In the genomic region with DNA sequence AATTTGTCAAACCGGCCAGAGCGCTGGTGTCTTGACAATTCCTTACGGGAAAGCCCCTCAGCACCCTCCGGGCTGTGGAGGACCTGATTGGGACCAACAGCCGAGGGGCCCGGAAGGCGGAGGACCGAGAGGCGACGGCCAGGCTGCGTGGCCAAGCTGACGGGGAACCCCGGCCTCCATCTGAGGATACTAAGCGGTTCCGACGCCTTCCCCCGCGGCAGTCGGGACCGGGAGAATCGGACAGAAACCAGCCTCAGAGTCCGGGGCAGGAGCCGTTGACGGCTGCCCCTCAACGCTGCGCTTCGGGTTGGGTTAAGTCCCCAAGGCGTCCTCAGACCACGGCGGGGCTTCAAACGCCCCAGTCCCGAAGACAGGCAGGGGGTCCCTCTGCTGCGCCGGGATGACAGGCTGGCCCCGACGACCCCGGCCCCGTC, we compare ENCODE assay signal across 9 cellular contexts. TPM values are rescaled to one million over a fixed set of nuclear protein-coding genes. Genes with fewer than 3 reads are reported as not detected.
DNase-seq lines count a peak whose midpoint lies in the region; ATAC-seq and TF ChIP-seq lines count a peak whose summit lies in the region.
"Had no signal": no experiment of that assay in that cellular context is flagged by ENCODE, and none has a peak within 500 bp of the region (broad histone marks: within the 10 kb centered on the region; RNA-seq: fewer than 3 reads in every experiment).

No MANE protein-coding gene starts in this region.

- H3K4me2 ChIP-seq in GM23338, result peak overlapping the region; percentile 85

- H3K36me3 ChIP-seq in GM23338 (ENCODE audit: insufficient read depth), result no peaks in the 10 kb centered on the region
- no peaks in the 10 kb centered on the region for H3K36me3 ChIP-seq in iPS-15b (ENCODE audit: control insufficient read depth, insufficient read depth, low read length)

- peaks cover 17% of the 10 kb centered on the region for H3K4me1 Mint-ChIP-seq in GM23338
- peaks cover 3% of the 10 kb centered on the region for H3K4me1 Mint-ChIP-seq in activated naive CD8-positive, alpha-beta T cell treated with anti-CD3 and anti-CD28 coated beads, Interleukin-2, amount 10 ng/mL, durations not matched to agents 7 days and 5 days

- no peaks in the 10 kb centered on the region for H3K4me1 ChIP-seq in GM23338 (ENCODE audit: insufficient read depth)
- H3K4me1 ChIP-seq in iPS-15b (ENCODE audit: control insufficient read depth, insufficient read depth, low read length), result peaks cover 5% of the 10 kb centered on the region

- intact Hi-C loops in sciatic nerve (cut with DNase I), result no loop called here

- H3K4me3 Mint-ChIP-seq in GM23338, result peak overlapping the region; percentile 58
- H3K4me3 Mint-ChIP-seq in activated naive CD8-positive, alpha-beta T cell treated with anti-CD3 and anti-CD28 coated beads, Interleukin-2, amount 10 ng/mL, durations not matched to agents 7 days and 5 days, result no peak overlapping the region

- peaks cover 16% of the 10 kb centered on the region for H4K20me1 ChIP-seq in GM23338 (replicated peaks; ENCODE audit: insufficient read depth)

- H3K36me3 Mint-ChIP-seq in GM23338 (ENCODE audit: low read depth), result no peaks in the 10 kb centered on the region; the same call in 2 of the 3 replicates
- H3K36me3 Mint-ChIP-seq in activated naive CD8-positive, alpha-beta T cell treated with anti-CD3 and anti-CD28 coated beads, Interleukin-2, amount 10 ng/mL, durations not matched to agents 7 days and 5 days, result no peaks in the 10 kb centered on the region

- H3K9me3 ChIP-seq in iPS-15b (ENCODE audit: control insufficient read depth, insufficient read depth, low read length), result no peaks in the 10 kb centered on the region

- ATAC-seq in GM23338, result peak; percentile 37
- no peak for ATAC-seq in activated naive CD8-positive, alpha-beta T cell treated with anti-CD3 and anti-CD28 coated beads, Interleukin-2, amount 10 ng/mL, durations not matched to agents 7 days and 5 days (ENCODE audit: low read depth)
- no peak for ATAC-seq in sciatic nerve
- ATAC-seq in GM21515 (IDR thresholded peaks at IDR 0.05; ENCODE audit: unreplicated experiment), result no peak
- no peak for ATAC-seq in GM21619 (IDR thresholded peaks at IDR 0.05; ENCODE audit: unreplicated experiment)

- peak overlapping the region; percentile 88 for H2AFZ ChIP-seq in GM23338

- POLR2A ChIA-PET in activated naive CD8-positive, alpha-beta T cell treated with anti-CD3 and anti-CD28 coated beads, Interleukin-2, amount 10 ng/mL, durations not matched to agents 7 days and 5 days (lab: Charles Lee), result no interaction called here

- H3K79me2 ChIP-seq in GM23338 (replicated peaks; ENCODE audit: insufficient read depth), result no peaks in the 10 kb centered on the region

- H3K27ac Mint-ChIP-seq in GM23338, result no peak overlapping the region
- H3K27ac Mint-ChIP-seq in activated naive CD8-positive, alpha-beta T cell treated with anti-CD3 and anti-CD28 coated beads, Interleukin-2, amount 10 ng/mL, durations not matched to agents 7 days and 5 days, result no peak overlapping the region

- peaks cover 64% of the 10 kb centered on the region for H3K27me3 Mint-ChIP-seq in GM23338 (ENCODE audit: insufficient read depth, low read depth, poor library complexity)
- peaks cover 78% of the 10 kb centered on the region for H3K27me3 Mint-ChIP-seq in activated naive CD8-positive, alpha-beta T cell treated with anti-CD3 and anti-CD28 coated beads, Interleukin-2, amount 10 ng/mL, durations not matched to agents 7 days and 5 days

- no peaks in the 10 kb centered on the region; the same call in 2 of the 3 replicates for H3K9me3 Mint-ChIP-seq in GM23338
- no peaks in the 10 kb centered on the region for H3K9me3 Mint-ChIP-seq in activated naive CD8-positive, alpha-beta T cell treated with anti-CD3 and anti-CD28 coated beads, Interleukin-2, amount 10 ng/mL, durations not matched to agents 7 days and 5 days

- H3F3A ChIP-seq in GM23338 (replicated peaks; ENCODE audit: low read depth), result no peaks in the 10 kb centered on the region

- no peaks in the 10 kb centered on the region for H3K9me2 ChIP-seq in GM23338 (ENCODE audit: insufficient read depth)

- no peak overlapping the region for H3K9ac ChIP-seq in iPS-15b (ENCODE audit: low read depth, low read length)

- H3K27me3 ChIP-seq in GM23338 (ENCODE audit: insufficient read depth) (peaks cover 100% of the 10 kb centered on the region), iPS-15b (ENCODE audit: control insufficient read depth, insufficient read depth, low read length) (peaks cover 87% of the 10 kb centered on the region)

- H3K4me3 ChIP-seq in GM23338, result peak overlapping the region; percentile 72
- H3K4me3 ChIP-seq in iPS-15b (ENCODE audit: low read depth, low read length), result peak overlapping the region; percentile 39

- DNase-seq in GM23338 (ENCODE audit: low spot score) (peak; percentile 59), sciatic nerve (ENCODE audit: low spot score) (peak; percentile 56), NCI-H146 treated with DMSO at 0.1 percent for 48 hours (lab: John Stamatoyannopoulos, UW; ENCODE audit: unreplicated experiment) (no peak), NCI-H1105 treated with DMSO at 0.1 percent for 48 hours (lab: John Stamatoyannopoulos, UW) (no peak)
- DNase-seq in activated naive CD8-positive, alpha-beta T cell treated with anti-CD3 and anti-CD28 coated beads, Interleukin-2, amount 10 ng/mL, durations not matched to agents 7 days and 5 days, result peak; percentile 38
- DNase-seq: NCI-H526 treated with DMSO at 0.1 percent for 48 hours had no signal

- no peak for TF ChIP-seq CTCF in GM23338 (conservative IDR thresholded peaks at IDR 0.05; ENCODE audit: low read depth in 2 of 2)

- H3K27ac ChIP-seq in GM23338 (ENCODE audit: low read depth), result no peak overlapping the region

TF ChIP-seq in GM23338, 12 proteins besides CTCF, POLR2A, EP300 and RAD21:
- peak; percentile 63 for TF ChIP-seq EZH2 (IDR thresholded peaks at IDR 0.05; ENCODE audit: low read depth, unreplicated experiment)
- no peak for TF ChIP-seq STAT1 (IDR thresholded peaks at IDR 0.05; ENCODE audit: unreplicated experiment)

RNA-seq across cellular contexts. Expression of a gene that starts 0.5 kb away (rescaled TPM):
- 0.80 TPM in 1 of 2 replicates, not detected in the other for total RNA-seq in GM23338 (2014; rRNA removed; shearing (Covaris generic))
- not detected in 2 replicates for polyA plus RNA-seq in GM23338 (2016; fragmentation: Nextera tagmentation; extraction: Ambion mirVana)
- total RNA-seq in activated naive CD8-positive, alpha-beta T cell treated with anti-CD3 and anti-CD28 coated beads, Interleukin-2, amount 10 ng/mL, durations not matched to agents 7 days and 5 days, result under 1 TPM; 0.62 to 0.86 TPM
- total RNA-seq in sciatic nerve, result 7.1 TPM

Comparison
In these comparisons a context has a peak if more than half of its experiments do, and no peak if none do; other contexts are left out.
1. DNase-seq: peak in GM23338 (single experiment), activated naive CD8-positive, alpha-beta T cell treated with anti-CD3 and anti-CD28 coated beads, Interleukin-2, amount 10 ng/mL, durations not matched to agents 7 days and 5 days (single experiment) and sciatic nerve (single experiment); none in NCI-H146 treated with DMSO at 0.1 percent for 48 hours (single experiment) and NCI-H1105 treated with DMSO at 0.1 percent for 48 hours (single experiment).